Comparison of ENCODE assay signal across 5 cellular contexts in genomic region chr1:3266486-3266805, GRCh38.
DNase-seq lines count a peak whose midpoint lies in the region; ATAC-seq and TF ChIP-seq lines count a peak whose summit lies in the region.
"Not testable (repeated sequence)": the region's sequence is repeated elsewhere in the genome, so short reads cannot be mapped to it uniquely, and the experiment has no call there.

No MANE protein-coding gene starts in this region.

- peak overlapping the region; percentile 71 for H3K18ac ChIP-seq in neuronal stem cell (ENCODE audit: low read length)

- H2BK5ac ChIP-seq in neuronal stem cell (ENCODE audit: low read length): not testable (repeated sequence)

- DNase-seq in GM23338 (ENCODE audit: low spot score); WERI-Rb-1; neural progenitor cell (ENCODE audit: low spot score); neuronal stem cell (ENCODE audit: low spot score): not testable (repeated sequence)
- peak; percentile 75 for DNase-seq in H7

- not testable (repeated sequence) for H3K79me2 ChIP-seq in GM23338 (replicated peaks; ENCODE audit: insufficient read depth); neural progenitor cell (ENCODE audit: low read depth)

- not testable (repeated sequence) for H3K27ac Mint-ChIP-seq in GM23338
- peak overlapping the region; percentile 18 for H3K27ac Mint-ChIP-seq in neural progenitor cell

- H2AK5ac ChIP-seq in neuronal stem cell (ENCODE audit: low read depth, low read length): peak overlapping the region; percentile 47

- H3K27me3 ChIP-seq in GM23338 (ENCODE audit: insufficient read depth); H7 (ENCODE audit: control insufficient read depth, insufficient read depth, low read length); WERI-Rb-1 (ENCODE audit: insufficient read depth, low read depth, severe bottlenecking); neural progenitor cell: not testable (repeated sequence)
- peaks cover 0 to 36% (median 0%) of the 10 kb centered on the region in 3 experiments for H3K27me3 ChIP-seq in neuronal stem cell (ENCODE audit: control insufficient read depth in 3 of 3, insufficient read depth in 3 of 3, low read depth in 1 of 3, low read length in 3 of 3)

- not testable (repeated sequence) for H3K4me1 ChIP-seq in GM23338 (ENCODE audit: insufficient read depth)
- H3K4me1 ChIP-seq in neural progenitor cell: peaks cover 26% of the 10 kb centered on the region
- H3K4me1 ChIP-seq in neuronal stem cell (ENCODE audit: control insufficient read depth in 2 of 2, insufficient read depth in 1 of 2, low read depth in 1 of 2, low read length in 2 of 2): peaks cover 0 to 18% of the 10 kb centered on the region in 2 donors

- WGBS in neuronal stem cell (ENCODE audit: extremely low coverage in 2 of 2, insufficient read length in 2 of 2, insufficient replicate concordance in 1 of 2), 2 donors: no CpG with 5 or more reads among the region's 15 CpGs

- not testable (repeated sequence) for H3K27ac ChIP-seq in GM23338 (ENCODE audit: low read depth); neural progenitor cell; neuronal stem cell (replicated peaks; ENCODE audit: low read length)
- H3K27ac ChIP-seq in WERI-Rb-1: peak overlapping the region; percentile 72

- TF ChIP-seq CTCF in GM23338 (conservative IDR thresholded peaks at IDR 0.05; ENCODE audit: low read depth in 2 of 2); WERI-Rb-1 (IDR thresholded peaks at IDR 0.05; ENCODE audit: low read depth, low read length); neural progenitor cell (IDR thresholded peaks at IDR 0.05): not testable (repeated sequence)

- H3K4ac ChIP-seq in neuronal stem cell (ENCODE audit: low read length): not testable (repeated sequence)

- not testable (repeated sequence) for H3K9me3 Mint-ChIP-seq in GM23338, neural progenitor cell

- not testable (repeated sequence) for H3K9ac ChIP-seq in neural progenitor cell; neuronal stem cell (ENCODE audit: low read depth, low read length, poor library complexity)

- H3K4me2 ChIP-seq in GM23338; neural progenitor cell; neuronal stem cell (ENCODE audit: insufficient read depth, low read length, poor library complexity, severe bottlenecking): not testable (repeated sequence)

- not testable (repeated sequence) for H3K36me3 Mint-ChIP-seq in GM23338 (ENCODE audit: low read depth); neural progenitor cell

- not testable (repeated sequence) for H4K91ac ChIP-seq in neuronal stem cell (ENCODE audit: low read depth, low read length, poor library complexity)

- H3K9me3 ChIP-seq in WERI-Rb-1 (ENCODE audit: severe bottlenecking); neural progenitor cell (ENCODE audit: low read depth); neuronal stem cell (replicated peaks in 1 of 2; ENCODE audit: control insufficient read depth in 2 of 2, insufficient read depth in 1 of 2, low read depth in 1 of 2, low read length in 2 of 2): not testable (repeated sequence)

- not testable (repeated sequence) for H3K14ac ChIP-seq in neuronal stem cell (ENCODE audit: low read length)

- not testable (repeated sequence) for H2BK12ac ChIP-seq in neuronal stem cell (ENCODE audit: low read length)

- not testable (repeated sequence) for H3K36me3 ChIP-seq in GM23338 (ENCODE audit: insufficient read depth); H7 (replicated peaks; ENCODE audit: control insufficient read depth, insufficient read depth, low read length); WERI-Rb-1; neural progenitor cell; neuronal stem cell (replicated peaks in 1 of 2; ENCODE audit: control insufficient read depth in 2 of 2, insufficient read depth in 2 of 2, low read length in 2 of 2)

- not testable (repeated sequence) for H3K4me3 ChIP-seq in GM23338; H7 (ENCODE audit: insufficient read depth, low read depth, low read length); neural progenitor cell; neuronal stem cell (ENCODE audit: low read length in 2 of 2)
- H3K4me3 ChIP-seq in WERI-Rb-1 (ENCODE audit: low read depth, low read length): peak overlapping the region; percentile 35

- not testable (repeated sequence) for H3K9me2 ChIP-seq in GM23338 (ENCODE audit: insufficient read depth)

- H2BK15ac ChIP-seq in neuronal stem cell (ENCODE audit: low read length): not testable (repeated sequence)

- H4K20me1 ChIP-seq in GM23338 (replicated peaks; ENCODE audit: insufficient read depth); neural progenitor cell (ENCODE audit: low read depth): not testable (repeated sequence)

- H3K4me3 Mint-ChIP-seq in GM23338, neural progenitor cell: not testable (repeated sequence)

- H3K27me3 Mint-ChIP-seq in GM23338 (ENCODE audit: insufficient read depth, low read depth, poor library complexity): peaks cover 21% of the 10 kb centered on the region
- not testable (repeated sequence) for H3K27me3 Mint-ChIP-seq in neural progenitor cell (ENCODE audit: insufficient read depth, low read depth)

- H3K4me1 Mint-ChIP-seq in GM23338: not testable (repeated sequence)
- peaks cover 34% of the 10 kb centered on the region for H3K4me1 Mint-ChIP-seq in neural progenitor cell

- not testable (repeated sequence) for H4K8ac ChIP-seq in neuronal stem cell (ENCODE audit: low read depth, low read length)

- H2AFZ ChIP-seq in GM23338; neural progenitor cell (replicated peaks); neuronal stem cell (ENCODE audit: low read length): not testable (repeated sequence)

- not testable (repeated sequence) for H3F3A ChIP-seq in GM23338 (replicated peaks; ENCODE audit: low read depth); neural progenitor cell (ENCODE audit: low read depth)

- peak; percentile 25; the same call in 1 of the 3 replicates for ATAC-seq in GM23338

- not testable (repeated sequence) for H3K79me1 ChIP-seq in neuronal stem cell (ENCODE audit: low read depth, low read length)

- not testable (repeated sequence) for H2BK120ac ChIP-seq in neuronal stem cell (ENCODE audit: low read depth, low read length)

- H3K23ac ChIP-seq in neuronal stem cell (ENCODE audit: low read depth, low read length, poor library complexity): not testable (repeated sequence)
